Comparison of ENCODE assay signal across 14 cellular contexts in the genomic region with DNA sequence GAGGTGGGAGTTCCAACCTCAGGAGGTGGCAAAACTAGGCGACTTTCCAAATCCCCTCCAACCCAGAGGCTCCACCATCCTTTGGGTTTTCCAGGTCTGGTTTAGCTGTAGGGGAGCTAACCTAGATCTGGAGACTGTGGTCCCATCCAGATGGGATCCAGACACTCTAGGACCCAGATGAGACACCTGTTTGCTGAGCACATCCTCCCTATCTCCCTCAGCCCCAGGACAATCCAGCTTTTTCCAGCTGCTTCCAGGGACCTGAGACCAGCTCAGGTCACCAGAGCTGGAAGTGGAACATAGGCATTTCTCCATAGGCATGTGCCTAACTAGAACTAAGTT. TPM values are rescaled to one million over a fixed set of nuclear protein-coding genes. Genes with fewer than 3 reads are reported as not detected.
DNase-seq lines count a peak whose midpoint lies in the region; ATAC-seq, FAIRE-seq and TF ChIP-seq lines count a peak whose summit lies in the region.
"Had no signal": no experiment of that assay in that cellular context is flagged by ENCODE, and none has a peak within 500 bp of the region (broad histone marks: within the 10 kb centered on the region; RNA-seq: fewer than 3 reads in every experiment).

No MANE protein-coding gene starts in this region.

- intact Hi-C loops in heart right ventricle (cut with DNase I) (loop anchor here in 6 of 10 donors (1.0 to 10.0 kb wide), 5 partner anchors 93 to 655 kb away; no protein-coding TSS in a partner anchor), Right ventricle myocardium inferior (cut with DNase I) (no loop called here)
- intact Hi-C loops in activated T-helper 2 cell treated with anti-CD3 and anti-CD28 coated beads, Interferon-gamma antibody, Interleukin-2, Interleukin-4, amounts not matched to agents 10 μg/mL and 5 μg/mL and 100 μg/mL, durations not matched to agents 14 hours and 24 hours and 36 hours (cut with micrococcal nuclease), result loop anchor here (5.0 kb wide), 1 partner anchor 185 kb away; no protein-coding TSS in a partner anchor

- TF ChIP-seq POLR2A in GM12892 (IDR thresholded peaks at IDR 0.05; ENCODE audit: low read depth, low read length), result no peak

- H3K36me3 Mint-ChIP-seq in activated T-helper 2 cell treated with anti-CD3 and anti-CD28 coated beads, Interferon-gamma antibody, Interleukin-2, Interleukin-4, amounts not matched to agents 10 μg/mL and 5 μg/mL and 100 μg/mL, durations not matched to agents 14 hours and 24 hours and 36 hours (ENCODE audit: low read depth), result peaks cover 23% of the 10 kb centered on the region
- no peaks in the 10 kb centered on the region for H3K36me3 Mint-ChIP-seq in progenitor cell of endocrine pancreas (ENCODE audit: insufficient read depth)

- no peaks in the 10 kb centered on the region for H3K9me3 Mint-ChIP-seq in activated T-helper 2 cell treated with anti-CD3 and anti-CD28 coated beads, Interferon-gamma antibody, Interleukin-2, Interleukin-4, amounts not matched to agents 10 μg/mL and 5 μg/mL and 100 μg/mL, durations not matched to agents 14 hours and 24 hours and 36 hours
- no peaks in the 10 kb centered on the region for H3K9me3 Mint-ChIP-seq in progenitor cell of endocrine pancreas (ENCODE audit: low read depth)
- no peaks in the 10 kb centered on the region for H3K9me3 Mint-ChIP-seq in stimulated activated naive CD8-positive, alpha-beta T cell treated with anti-CD3 and anti-CD28 coated beads, Interleukin-15, amount 100 ng/mL, for 72 hours
- H3K9me3 Mint-ChIP-seq: effector memory CD8-positive, alpha-beta T cell had no signal

- H3K36me3 ChIP-seq in heart right ventricle, result peaks cover 0 to 99% (median 39%) of the 10 kb centered on the region in 9 donors

- no peaks in the 10 kb centered on the region for H3K9me3 ChIP-seq in heart right ventricle
- H3K9me3 ChIP-seq: neutrophil had no signal

- peaks cover 0 to 9% (median 0%) of the 10 kb centered on the region in 9 donors for H3K4me1 ChIP-seq in heart right ventricle

- WGBS in heart right ventricle, 2 donors, result 86 to 94% methylated on average over 1 of the region's 1 CpG

- H3K4me1 Mint-ChIP-seq in activated T-helper 2 cell treated with anti-CD3 and anti-CD28 coated beads, Interferon-gamma antibody, Interleukin-2, Interleukin-4, amounts not matched to agents 10 μg/mL and 5 μg/mL and 100 μg/mL, durations not matched to agents 14 hours and 24 hours and 36 hours (ENCODE audit: low read depth), result peaks cover 4% of the 10 kb centered on the region
- no peaks in the 10 kb centered on the region for H3K4me1 Mint-ChIP-seq in progenitor cell of endocrine pancreas (ENCODE audit: low read depth)
- H3K4me1 Mint-ChIP-seq in stimulated activated naive CD8-positive, alpha-beta T cell treated with anti-CD3 and anti-CD28 coated beads, Interleukin-15, amount 100 ng/mL, for 72 hours, result peaks cover 6% of the 10 kb centered on the region

- H3K4me3 ChIP-seq in heart right ventricle, result no peak overlapping the region
- H3K4me3 ChIP-seq: cardiac muscle cell had no signal

- H3K27me3 ChIP-seq in heart right ventricle, result no peaks in the 10 kb centered on the region
- H3K27me3 ChIP-seq: cardiac muscle cell, neutrophil had no signal

- TF ChIP-seq CTCF in heart right ventricle (IDR thresholded peaks at IDR 0.05) (no peak), progenitor cell of endocrine pancreas (IDR thresholded peaks at IDR 0.05; ENCODE audit: unreplicated experiment) (no peak)

- H3K27ac ChIP-seq in heart right ventricle, result no peak overlapping the region
- H3K27ac ChIP-seq: C4-2B, cardiac muscle cell, neutrophil had no signal

- DNase-seq in heart right ventricle, result no peak
- DNase-seq in Right ventricle myocardium inferior (ENCODE audit: missing footprints), result no peak
- no peak for DNase-seq in activated T-helper 2 cell treated with anti-CD3 and anti-CD28 coated beads, Interferon-gamma antibody, Interleukin-2, Interleukin-4, amounts not matched to agents 10 μg/mL and 5 μg/mL and 100 μg/mL, durations not matched to agents 14 hours and 24 hours and 36 hours (ENCODE audit: low spot score)
- DNase-seq in GM12892 (ENCODE audit: insufficient read length), result no peak
- DNase-seq in progenitor cell of endocrine pancreas (ENCODE audit: low spot score, unreplicated experiment), result no peak
- DNase-seq in stimulated activated naive CD8-positive, alpha-beta T cell treated with anti-CD3 and anti-CD28 coated beads, Interleukin-15, amount 100 ng/mL, for 72 hours, result no peak
- DNase-seq: T-helper 9 cell had no signal

- peak overlapping the region; percentile 55 for H3K27ac Mint-ChIP-seq in activated T-helper 2 cell treated with anti-CD3 and anti-CD28 coated beads, Interferon-gamma antibody, Interleukin-2, Interleukin-4, amounts not matched to agents 10 μg/mL and 5 μg/mL and 100 μg/mL, durations not matched to agents 14 hours and 24 hours and 36 hours
- no peak overlapping the region for H3K27ac Mint-ChIP-seq in progenitor cell of endocrine pancreas
- H3K27ac Mint-ChIP-seq in stimulated activated naive CD8-positive, alpha-beta T cell treated with anti-CD3 and anti-CD28 coated beads, Interleukin-15, amount 100 ng/mL, for 72 hours, result no peak overlapping the region
- H3K27ac Mint-ChIP-seq: activated CD4-positive, alpha-beta T cell treated with anti-CD3 and anti-CD28 coated beads for 36 hours had no signal

- H3K27me3 Mint-ChIP-seq in activated T-helper 2 cell treated with anti-CD3 and anti-CD28 coated beads, Interferon-gamma antibody, Interleukin-2, Interleukin-4, amounts not matched to agents 10 μg/mL and 5 μg/mL and 100 μg/mL, durations not matched to agents 14 hours and 24 hours and 36 hours (ENCODE audit: low read depth), result no peaks in the 10 kb centered on the region
- H3K27me3 Mint-ChIP-seq in progenitor cell of endocrine pancreas, result no peaks in the 10 kb centered on the region
- no peaks in the 10 kb centered on the region for H3K27me3 Mint-ChIP-seq in stimulated activated naive CD8-positive, alpha-beta T cell treated with anti-CD3 and anti-CD28 coated beads, Interleukin-15, amount 100 ng/mL, for 72 hours
- H3K27me3 Mint-ChIP-seq: activated CD4-positive, alpha-beta T cell treated with anti-CD3 and anti-CD28 coated beads for 36 hours; effector memory CD8-positive, alpha-beta T cell had no signal

- ATAC-seq in heart right ventricle (peak in 5 of 8 donors; percentile 2 to 38 (median 16)), Right ventricle myocardium inferior (no peak), HG03135 (IDR thresholded peaks at IDR 0.05; ENCODE audit: unreplicated experiment) (peak; percentile 17), HG03097 (IDR thresholded peaks at IDR 0.05; ENCODE audit: low FRiP score, unreplicated experiment) (no peak)
- no peak for ATAC-seq in stimulated activated naive CD8-positive, alpha-beta T cell treated with anti-CD3 and anti-CD28 coated beads, Interleukin-15, amount 100 ng/mL, for 72 hours

- no peak for FAIRE-seq in GM12892 (lab: Jason Lieb, UNC)

- no peak overlapping the region for H3K4me3 Mint-ChIP-seq in activated T-helper 2 cell treated with anti-CD3 and anti-CD28 coated beads, Interferon-gamma antibody, Interleukin-2, Interleukin-4, amounts not matched to agents 10 μg/mL and 5 μg/mL and 100 μg/mL, durations not matched to agents 14 hours and 24 hours and 36 hours (ENCODE audit: low read depth)
- no peak overlapping the region for H3K4me3 Mint-ChIP-seq in progenitor cell of endocrine pancreas (ENCODE audit: low read depth)
- no peak overlapping the region for H3K4me3 Mint-ChIP-seq in stimulated activated naive CD8-positive, alpha-beta T cell treated with anti-CD3 and anti-CD28 coated beads, Interleukin-15, amount 100 ng/mL, for 72 hours
- H3K4me3 Mint-ChIP-seq: activated CD4-positive, alpha-beta T cell treated with anti-CD3 and anti-CD28 coated beads for 36 hours; effector memory CD8-positive, alpha-beta T cell had no signal

RNA-seq across cellular contexts. Expression of a gene that starts 18.2 kb away (rescaled TPM):
- total RNA-seq in heart right ventricle (100 to 1,000 TPM in 3 of 10 donors, 10 to 100 TPM in 7; 72.8 to 120 (median 88.4) TPM), Right ventricle myocardium inferior (93.4 TPM), progenitor cell of endocrine pancreas (64.7 and 66.9 TPM in 2 replicates)
- 10 to 100 TPM; 17.5 to 57.9 TPM for polyA plus RNA-seq in heart right ventricle
- 51.9 and 55.9 TPM in 2 replicates for total RNA-seq in activated T-helper 2 cell treated with anti-CD3 and anti-CD28 coated beads, Interferon-gamma antibody, Interleukin-2, Interleukin-4, amounts not matched to agents 10 μg/mL and 5 μg/mL and 100 μg/mL, durations not matched to agents 14 hours and 24 hours and 36 hours
- 24.8 TPM for polyA plus RNA-seq in GM12892 (2012; ENCODE audit: missing spikeins)

RNA-seq across cellular contexts. Expression of a gene that starts 35.0 kb away (rescaled TPM):
- 10 to 100 TPM; 18.1 to 32.9 (median 20.7) TPM for total RNA-seq in heart right ventricle
- 10 to 100 TPM in 1 of 2 donors, 1 to 10 TPM in 1; 4.0 to 13.4 TPM for polyA plus RNA-seq in heart right ventricle
- 19.6 TPM for total RNA-seq in Right ventricle myocardium inferior
- 60.3 and 60.8 TPM in 2 replicates for total RNA-seq in activated T-helper 2 cell treated with anti-CD3 and anti-CD28 coated beads, Interferon-gamma antibody, Interleukin-2, Interleukin-4, amounts not matched to agents 10 μg/mL and 5 μg/mL and 100 μg/mL, durations not matched to agents 14 hours and 24 hours and 36 hours
- 19.1 TPM for polyA plus RNA-seq in GM12892 (2012; ENCODE audit: missing spikeins)
- 91.5 and 98.6 TPM in 2 replicates for total RNA-seq in progenitor cell of endocrine pancreas

RNA-seq across cellular contexts. Expression of a gene that starts 35.0 kb away (rescaled TPM):
- total RNA-seq in heart right ventricle (1 to 10 TPM; 3.2 to 7.4 (median 4.7) TPM), Right ventricle myocardium inferior (3.2 TPM), progenitor cell of endocrine pancreas (7.5 and 7.7 TPM in 2 replicates)
- under 1 TPM; 0.29 to 0.59 TPM for polyA plus RNA-seq in heart right ventricle
- total RNA-seq in activated T-helper 2 cell treated with anti-CD3 and anti-CD28 coated beads, Interferon-gamma antibody, Interleukin-2, Interleukin-4, amounts not matched to agents 10 μg/mL and 5 μg/mL and 100 μg/mL, durations not matched to agents 14 hours and 24 hours and 36 hours, result 14.9 and 15.8 TPM in 2 replicates
- 2.2 TPM for polyA plus RNA-seq in GM12892 (2012; ENCODE audit: missing spikeins)

Comparison
In these comparisons a context has a peak if more than half of its experiments do, and no peak if none do; other contexts are left out.
1. ATAC-seq: peak in heart right ventricle (5 of 8) and HG03135 (single experiment); none in Right ventricle myocardium inferior (single experiment), stimulated activated naive CD8-positive, alpha-beta T cell treated with anti-CD3 and anti-CD28 coated beads, Interleukin-15, amount 100 ng/mL, for 72 hours (single experiment) and HG03097 (single experiment).